In the genomic region with DNA sequence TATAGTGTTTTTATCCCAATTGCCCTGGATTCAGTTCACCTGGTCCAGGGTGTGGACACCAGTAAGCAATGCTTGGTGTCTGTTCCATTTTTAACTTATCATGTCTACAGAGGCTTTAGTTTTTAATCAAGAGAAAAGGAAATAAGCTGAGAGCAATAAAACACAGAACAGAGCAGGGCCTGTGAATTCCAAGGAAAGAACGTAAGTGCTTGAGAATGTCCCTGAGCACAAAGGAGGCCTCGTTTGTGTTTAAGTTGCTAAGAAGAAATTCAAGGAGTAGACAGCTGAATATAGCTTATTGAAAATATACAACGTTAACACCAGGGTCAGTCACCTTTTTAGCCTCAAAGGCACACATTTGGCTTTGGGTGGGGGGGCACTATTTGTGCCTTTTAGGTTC, we compare ENCODE assay signal across 31 cellular contexts.
A peak's percentile ranks its signal among the peaks of the same experiment; 100 is the strongest.
DNase-seq lines count a peak whose midpoint lies in the region; ATAC-seq and TF ChIP-seq lines count a peak whose summit lies in the region.
"Had no signal": no experiment of that assay in that cellular context is flagged by ENCODE, and none has a peak within 500 bp of the region (broad histone marks: within the 10 kb centered on the region; RNA-seq: fewer than 3 reads in every experiment).

No MANE protein-coding gene starts in this region.

- H4K8ac ChIP-seq in mesenchymal stem cell (ENCODE audit: low read length), result no peak overlapping the region
- no peak overlapping the region for H4K8ac ChIP-seq in trophoblast cell (ENCODE audit: low read depth, low read length)

- H3K23ac ChIP-seq in mesenchymal stem cell (ENCODE audit: low read length in 2 of 2) (no peak overlapping the region), trophoblast cell (ENCODE audit: low read length) (no peak overlapping the region)

- H3K4me3 Mint-ChIP-seq in brain, result peak overlapping the region in 1 of 5 experiments; percentile 51
- H3K4me3 Mint-ChIP-seq in T-helper 17 cell, result no peak overlapping the region
- H3K4me3 Mint-ChIP-seq: activated CD4-positive, alpha-beta memory T cell treated with anti-CD3 and anti-CD28 coated beads for 36 hours; activated naive CD8-positive, alpha-beta T cell treated with anti-CD3 and anti-CD28 coated beads, Interleukin-2, amount 50 U/mL, for 24 hours; CD8-positive, alpha-beta memory T cell; dendritic cell treated with granulocyte-macrophage colony-stimulating factor and Interleukin-4, amounts not matched to agents 40 ng/mL and 50 ng/mL, for 4 days; H9 had no signal

- ATAC-seq in T-helper 17 cell, result no peak
- ATAC-seq: activated naive CD8-positive, alpha-beta T cell treated with anti-CD3 and anti-CD28 coated beads, Interleukin-2, amount 50 U/mL, for 24 hours; heart right ventricle; Right ventricle myocardium inferior; SK-N-SH treated with all-trans-retinoic acid at 6 μM for 48 hours had no signal

- H2AK5ac ChIP-seq in mesenchymal stem cell (ENCODE audit: low read length, severe bottlenecking) (no peak overlapping the region), trophoblast cell (ENCODE audit: low read length) (no peak overlapping the region)

- H3K27me3 ChIP-seq in mesenchymal stem cell (ENCODE audit: control insufficient read depth in 1 of 2, insufficient read depth in 1 of 2, low read length in 2 of 2), result peaks cover 0 to 21% of the 10 kb centered on the region in 2 experiments
- no peaks in the 10 kb centered on the region for H3K27me3 ChIP-seq in trophoblast cell (ENCODE audit: insufficient read depth, low read length)
- H3K27me3 ChIP-seq: BE2C, esophagus squamous epithelium, suprapubic skin had no signal

- 19% methylated on average over 2 of the region's 3 CpGs for WGBS in mesenchymal stem cell
- no CpG with 5 or more reads among the region's 3 CpGs for WGBS in trophoblast cell (ENCODE audit: extremely low coverage, insufficient coverage, insufficient read length)

- H4K12ac ChIP-seq in trophoblast cell (ENCODE audit: low read depth, low read length), result no peak overlapping the region

- H3K79me2 ChIP-seq in trophoblast cell (ENCODE audit: control insufficient read depth, insufficient read depth, low read length, poor library complexity), result no peaks in the 10 kb centered on the region

- H3K4me1 ChIP-seq in mesenchymal stem cell (ENCODE audit: control insufficient read depth, insufficient read depth, low read depth, low read length) (no peaks in the 10 kb centered on the region), trophoblast cell (ENCODE audit: control insufficient read depth in 1 of 2, insufficient read depth in 2 of 2, low read length in 2 of 2) (no peaks in the 10 kb centered on the region)
- H3K4me1 ChIP-seq: BE2C, esophagus squamous epithelium, heart right ventricle, suprapubic skin had no signal

- no peaks in the 10 kb centered on the region for H3K36me3 ChIP-seq in mesenchymal stem cell (ENCODE audit: control insufficient read depth in 1 of 2, insufficient read depth in 2 of 2, low read depth in 1 of 2, low read length in 2 of 2)
- no peaks in the 10 kb centered on the region for H3K36me3 ChIP-seq in trophoblast cell (ENCODE audit: control insufficient read depth in 1 of 2, insufficient read depth in 2 of 2, low read length in 2 of 2)
- H3K36me3 ChIP-seq: BE2C, esophagus squamous epithelium, heart right ventricle, suprapubic skin had no signal

- no peak overlapping the region for H3K27ac ChIP-seq in mesenchymal stem cell (ENCODE audit: low read length, poor library complexity, severe bottlenecking)
- H3K27ac ChIP-seq in trophoblast cell (ENCODE audit: low read depth, low read length), result peak overlapping the region; percentile 34
- H3K27ac ChIP-seq: esophagus squamous epithelium, heart right ventricle, KMS-11, suprapubic skin had no signal

- no peak overlapping the region for H2BK15ac ChIP-seq in mesenchymal stem cell (ENCODE audit: low read depth, poor library complexity, severe bottlenecking)

- no peak overlapping the region for H2AFZ ChIP-seq in mesenchymal stem cell (ENCODE audit: low read depth, low read length)
- H2AFZ ChIP-seq in trophoblast cell (ENCODE audit: insufficient read depth, low read length, poor library complexity), result no peak overlapping the region

- H3K14ac ChIP-seq in mesenchymal stem cell (ENCODE audit: low read length in 2 of 2), result no peak overlapping the region
- H3K14ac ChIP-seq in trophoblast cell (ENCODE audit: low read length), result no peak overlapping the region

- DNase-seq in ELF-1 (ENCODE audit: low read depth, low spot score), result peak; percentile 59
- DNase-seq in mesenchymal stem cell, result peak; percentile 25
- DNase-seq in trophoblast cell, result no peak
- DNase-seq in stimulated activated CD8-positive, alpha-beta memory T cell treated with anti-CD3 and anti-CD28 coated beads, Interleukin-4, amount 100 ng/mL, for 48 hours, result no peak
- no peak for DNase-seq in T-helper 17 cell
- DNase-seq in NCI-H1092 (lab: John Stamatoyannopoulos, UW), result no peak
- DNase-seq: ACHN; activated CD4-positive, alpha-beta memory T cell treated with anti-CD3 and anti-CD28 coated beads for 36 hours; activated CD4-positive, CD25-positive, alpha-beta regulatory T cell treated with anti-CD3 and anti-CD28 coated beads, Interleukin-2, amount 50 U/mL, for 72 hours; activated naive CD4-positive, alpha-beta T cell; activated naive CD8-positive, alpha-beta T cell treated with anti-CD3 and anti-CD28 coated beads, Interleukin-2, amount 50 U/mL, for 24 hours; BE2C; caudate nucleus; CD8-positive, alpha-beta memory T cell; DMS 273 treated with DMSO at 0.1 percent for 48 hours; esophagus squamous epithelium; H9; heart right ventricle; kidney glomerular epithelial cell; MM.1S; NCI-H2029 treated with DMSO at 0.1 percent for 48 hours; NCI-H526; nucleus accumbens; stimulated activated naive CD4-positive, alpha-beta T cell had no signal

- peak overlapping the region in 4 of 5 experiments; percentile 63 to 97 (median 78) for H3K27ac Mint-ChIP-seq in brain
- H3K27ac Mint-ChIP-seq in T-helper 17 cell, result no peak overlapping the region
- H3K27ac Mint-ChIP-seq: activated CD4-positive, alpha-beta memory T cell treated with anti-CD3 and anti-CD28 coated beads for 36 hours; activated naive CD8-positive, alpha-beta T cell treated with anti-CD3 and anti-CD28 coated beads, Interleukin-2, amount 50 U/mL, for 24 hours; CD8-positive, alpha-beta memory T cell; dendritic cell treated with granulocyte-macrophage colony-stimulating factor and Interleukin-4, amounts not matched to agents 40 ng/mL and 50 ng/mL, for 4 days had no signal

- H2BK12ac ChIP-seq in mesenchymal stem cell (ENCODE audit: low read length in 2 of 2) (no peak overlapping the region), trophoblast cell (ENCODE audit: low read length) (no peak overlapping the region)

- H3K9me3 ChIP-seq in mesenchymal stem cell (ENCODE audit: control insufficient read depth, low read length), result no peaks in the 10 kb centered on the region
- no peaks in the 10 kb centered on the region for H3K9me3 ChIP-seq in trophoblast cell (ENCODE audit: insufficient read depth, low read depth, low read length)
- H3K9me3 ChIP-seq in T-helper 17 cell (ENCODE audit: control insufficient read depth, low read length, poor library complexity, severe bottlenecking), result no peaks in the 10 kb centered on the region
- H3K9me3 ChIP-seq: BE2C, esophagus squamous epithelium, heart right ventricle, suprapubic skin had no signal

- H3K4me2 ChIP-seq in mesenchymal stem cell (ENCODE audit: low read length, poor library complexity, severe bottlenecking), result no peak overlapping the region
- H3K4me2 ChIP-seq in trophoblast cell (ENCODE audit: low read length), result no peak overlapping the region
- H3K4me2 ChIP-seq: KMS-11 had no signal

- peaks cover 48% of the 10 kb centered on the region for H3K4me1 Mint-ChIP-seq in brain
- no peaks in the 10 kb centered on the region for H3K4me1 Mint-ChIP-seq in T-helper 17 cell
- H3K4me1 Mint-ChIP-seq: activated naive CD8-positive, alpha-beta T cell treated with anti-CD3 and anti-CD28 coated beads, Interleukin-2, amount 50 U/mL, for 24 hours; CD8-positive, alpha-beta memory T cell had no signal

- H2BK120ac ChIP-seq in mesenchymal stem cell (ENCODE audit: low read depth, low read length) (no peak overlapping the region), trophoblast cell (ENCODE audit: insufficient read depth, low read length, poor library complexity) (no peak overlapping the region)

- H2BK5ac ChIP-seq in mesenchymal stem cell (ENCODE audit: low read depth, low read length, poor library complexity, severe bottlenecking) (no peak overlapping the region), trophoblast cell (ENCODE audit: low read depth, low read length, poor library complexity) (no peak overlapping the region)

- H3K36me3 Mint-ChIP-seq in brain, result no peaks in the 10 kb centered on the region
- H3K36me3 Mint-ChIP-seq in T-helper 17 cell (ENCODE audit: low read depth), result no peaks in the 10 kb centered on the region
- H3K36me3 Mint-ChIP-seq: activated CD4-positive, alpha-beta memory T cell treated with anti-CD3 and anti-CD28 coated beads for 36 hours; CD8-positive, alpha-beta memory T cell had no signal

- peaks cover 0 to 3% (median 0%) of the 10 kb centered on the region in 5 experiments for H3K9me3 Mint-ChIP-seq in brain
- H3K9me3 Mint-ChIP-seq: activated CD4-positive, alpha-beta memory T cell treated with anti-CD3 and anti-CD28 coated beads for 36 hours; activated naive CD8-positive, alpha-beta T cell treated with anti-CD3 and anti-CD28 coated beads, Interleukin-2, amount 50 U/mL, for 24 hours; CD8-positive, alpha-beta memory T cell; dendritic cell treated with granulocyte-macrophage colony-stimulating factor and Interleukin-4, amounts not matched to agents 40 ng/mL and 50 ng/mL, for 4 days; H9 had no signal

- H3K4me3 ChIP-seq in mesenchymal stem cell (ENCODE audit: insufficient read depth in 1 of 2, low read depth in 1 of 2, low read length in 2 of 2) (no peak overlapping the region), trophoblast cell (ENCODE audit: low read depth, low read length) (no peak overlapping the region)
- H3K4me3 ChIP-seq: esophagus squamous epithelium, heart right ventricle, lung, suprapubic skin had no signal

- H4K91ac ChIP-seq in mesenchymal stem cell (ENCODE audit: low read length), result no peak overlapping the region
- peak overlapping the region; percentile 55 for H4K91ac ChIP-seq in trophoblast cell (ENCODE audit: low read depth, low read length)

- H3K18ac ChIP-seq in mesenchymal stem cell (ENCODE audit: low read depth in 1 of 2, low read length in 2 of 2) (no peak overlapping the region), trophoblast cell (ENCODE audit: low read length) (no peak overlapping the region)

- H3K4ac ChIP-seq in mesenchymal stem cell (ENCODE audit: low read depth in 1 of 2, low read length in 2 of 2) (no peak overlapping the region), trophoblast cell (ENCODE audit: low read depth, low read length) (no peak overlapping the region)

- peak overlapping the region; percentile 32 for H3K9ac ChIP-seq in mesenchymal stem cell (ENCODE audit: low read length)
- H3K9ac ChIP-seq in trophoblast cell (ENCODE audit: low read length), result no peak overlapping the region
- H3K9ac ChIP-seq: KMS-11 had no signal

- no peaks in the 10 kb centered on the region for H3K27me3 Mint-ChIP-seq in brain
- peaks cover 6% of the 10 kb centered on the region for H3K27me3 Mint-ChIP-seq in T-helper 17 cell
- H3K27me3 Mint-ChIP-seq: activated CD4-positive, alpha-beta memory T cell treated with anti-CD3 and anti-CD28 coated beads for 36 hours; activated naive CD8-positive, alpha-beta T cell treated with anti-CD3 and anti-CD28 coated beads, Interleukin-2, amount 50 U/mL, for 24 hours; dendritic cell treated with granulocyte-macrophage colony-stimulating factor and Interleukin-4, amounts not matched to agents 40 ng/mL and 50 ng/mL, for 4 days had no signal

- no peaks in the 10 kb centered on the region for H3K79me1 ChIP-seq in mesenchymal stem cell (replicated peaks; ENCODE audit: low read length, poor library complexity, severe bottlenecking)
- no peaks in the 10 kb centered on the region for H3K79me1 ChIP-seq in trophoblast cell (ENCODE audit: low read length)

- TF ChIP-seq CTCF in brain (conservative IDR thresholded peaks at IDR 0.05), result no peak

Comparison
In these comparisons a context has a peak if more than half of its experiments do, and no peak if none do; other contexts are left out.
1. DNase-seq: peak in ELF-1 (single experiment) and mesenchymal stem cell (single experiment); none in trophoblast cell (0 of 2), stimulated activated CD8-positive, alpha-beta memory T cell treated with anti-CD3 and anti-CD28 coated beads, Interleukin-4, amount 100 ng/mL, for 48 hours (single experiment), T-helper 17 cell (0 of 3) and NCI-H1092 (single experiment).